ENCODE assay signal across 8 cellular contexts in genomic region chr10:66931340-66931948, GRCh38. TPM values are rescaled to one million over a fixed set of nuclear protein-coding genes. Genes with fewer than 3 reads are reported as not detected.
DNase-seq lines count a peak whose midpoint lies in the region; ATAC-seq, FAIRE-seq and TF ChIP-seq lines count a peak whose summit lies in the region.

No MANE protein-coding gene starts in this region.

- ATAC-seq in DND-41 (ENCODE audit: insufficient read depth, low read depth): peak; percentile 66
- ATAC-seq in GM19372 (IDR thresholded peaks at IDR 0.05; ENCODE audit: low read depth, unreplicated experiment): peak; percentile 73
- ATAC-seq in HG03469 (IDR thresholded peaks at IDR 0.05; ENCODE audit: unreplicated experiment): peak; percentile 64

- H3K9me2 ChIP-seq in OCI-LY7 (ENCODE audit: insufficient read depth, low read length): no peaks in the 10 kb centered on the region

- H3K9ac ChIP-seq in DND-41 (ENCODE audit: low read depth, low read length): no peak overlapping the region
- H3K9ac ChIP-seq in H1 (replicated peaks in 1 of 4; ENCODE audit: extremely low read depth in 1 of 4, low read depth in 3 of 4, low read length in 3 of 4): no peak overlapping the region

- H3K27ac Mint-ChIP-seq in nephron progenitor cell (no peak overlapping the region), immature natural killer cell (no peak overlapping the region)
- no peak overlapping the region for H3K27ac Mint-ChIP-seq in T-helper 2 cell treated with Interferon-gamma antibody and Interleukin-4, amounts not matched to agents 5 μg/mL and 100 μg/mL, for 36 hours

- H4K20me1 ChIP-seq in DND-41 (ENCODE audit: insufficient read depth, low read length): no peaks in the 10 kb centered on the region
- H4K20me1 ChIP-seq in OCI-LY7 (ENCODE audit: insufficient read depth, low read length): no peaks in the 10 kb centered on the region
- H4K20me1 ChIP-seq in H1 (replicated peaks in 1 of 2; ENCODE audit: control insufficient read depth in 1 of 2, insufficient read depth in 2 of 2, low read length in 2 of 2): no peaks in the 10 kb centered on the region

- POLR2A ChIA-PET in OCI-LY7 (lab: Charles Lee) (interaction anchor here (0.9 kb wide), 1 partner anchor 10 kb away, joined by 3 read pairs; no protein-coding TSS in a partner anchor), H1 (lab: Charles Lee; ENCODE audit: partially characterized antibody) (no interaction called here)

- FAIRE-seq in H1 (lab: Jason Lieb, UNC): no peak

- no peak overlapping the region for H2AK5ac ChIP-seq in H1 (ENCODE audit: low read depth, low read length)

- H3K4me1 ChIP-seq in DND-41 (ENCODE audit: insufficient read depth, low read length) (no peaks in the 10 kb centered on the region), OCI-LY7 (ENCODE audit: insufficient read depth, low read length, poor library complexity, severe bottlenecking) (no peaks in the 10 kb centered on the region), H1 (replicated peaks in 1 of 4; ENCODE audit: control insufficient read depth in 3 of 4, insufficient read depth in 4 of 4, low read length in 3 of 4) (peaks cover 2 to 16% (median 11%) of the 10 kb centered on the region in 4 experiments)

- H2BK120ac ChIP-seq in H1 (replicated peaks; ENCODE audit: low read depth, low read length): no peak overlapping the region

- H3K14ac ChIP-seq in H1 (ENCODE audit: insufficient read length): no peak overlapping the region

- H4K8ac ChIP-seq in H1 (ENCODE audit: extremely low read depth, insufficient read depth, low read length): no peak overlapping the region

- TF ChIP-seq POLR2A in H1 (IDR thresholded peaks at IDR 0.05; ENCODE audit: control extremely low read depth in 1 of 2, low read depth in 2 of 2, low read length in 2 of 2): no peak

- peaks cover 3% of the 10 kb centered on the region; the same call in 1 of the 2 replicates for H3K23me2 ChIP-seq in H1 (ENCODE audit: low read depth, low read length)

- H3K36me3 Mint-ChIP-seq in nephron progenitor cell (ENCODE audit: low read depth): no peaks in the 10 kb centered on the region
- H3K36me3 Mint-ChIP-seq in immature natural killer cell: no peaks in the 10 kb centered on the region
- H3K36me3 Mint-ChIP-seq in T-helper 2 cell treated with Interferon-gamma antibody and Interleukin-4, amounts not matched to agents 5 μg/mL and 100 μg/mL, for 36 hours (ENCODE audit: low read depth): no peaks in the 10 kb centered on the region

- H2BK20ac ChIP-seq in H1 (ENCODE audit: low read length): no peak overlapping the region

- no peaks in the 10 kb centered on the region for H3K27me3 ChIP-seq in DND-41 (ENCODE audit: insufficient read depth, low read length, poor library complexity)
- peaks cover 0 to 21% (median 18%) of the 10 kb centered on the region in 4 experiments; a peak in 6 of 7 replicates for H3K27me3 ChIP-seq in H1 (replicated peaks in 1 of 4; ENCODE audit: control insufficient read depth in 3 of 4, extremely low read depth in 1 of 4, insufficient read depth in 3 of 4, low read length in 3 of 4)

- no peak for TF ChIP-seq EP300 in H1 (IDR thresholded peaks at IDR 0.05; ENCODE audit: borderline replicate concordance in 1 of 2, low read depth in 2 of 2, low read length in 2 of 2)

- H3K4me3 ChIP-seq in DND-41 (ENCODE audit: low read depth in 1 of 2, low read length in 2 of 2): no peak overlapping the region
- H3K4me3 ChIP-seq in OCI-LY7 (ENCODE audit: low read depth, low read length, poor library complexity, severe bottlenecking): no peak overlapping the region
- H3K4me3 ChIP-seq in H1 (ENCODE audit: extremely low read depth in 1 of 4, insufficient read depth in 2 of 4, low read depth in 3 of 4, low read length in 4 of 4): no peak overlapping the region

- H4K91ac ChIP-seq in H1 (replicated peaks; ENCODE audit: insufficient read length, low read length): no peak overlapping the region

- no peak overlapping the region for H3K27ac ChIP-seq in DND-41 (ENCODE audit: low read length)
- H3K27ac ChIP-seq in OCI-LY7 (ENCODE audit: low read depth, low read length, poor library complexity, severe bottlenecking): no peak overlapping the region
- H3K27ac ChIP-seq in H1 (ENCODE audit: low read depth, low read length): no peak overlapping the region

- peaks cover 46% of the 10 kb centered on the region for H3K27me3 Mint-ChIP-seq in nephron progenitor cell (ENCODE audit: low read depth, poor library complexity)
- peaks cover 2 to 3% (median 2%) of the 10 kb centered on the region in 3 donors for H3K27me3 Mint-ChIP-seq in immature natural killer cell (ENCODE audit: low read depth in 3 of 3)
- peaks cover 33% of the 10 kb centered on the region for H3K27me3 Mint-ChIP-seq in T-helper 2 cell treated with Interferon-gamma antibody and Interleukin-4, amounts not matched to agents 5 μg/mL and 100 μg/mL, for 36 hours (ENCODE audit: low read depth)

- no peak overlapping the region for H3K4me2 ChIP-seq in DND-41 (ENCODE audit: insufficient read depth, low read length)
- no peak overlapping the region for H3K4me2 ChIP-seq in OCI-LY7 (ENCODE audit: low read length)
- H3K4me2 ChIP-seq in H1 (ENCODE audit: insufficient read depth in 1 of 2, low read depth in 2 of 2, low read length in 2 of 2): no peak overlapping the region

- peak; percentile 92 to 94 for TF ChIP-seq RAD21 in H1 (IDR thresholded peaks at IDR 0.05 in 1 of 2, conservative IDR thresholded peaks at IDR 0.05 in 1 of 2; ENCODE audit: low read depth in 2 of 2, low read length in 2 of 2)

- TF ChIP-seq CTCF in DND-41 (IDR thresholded peaks at IDR 0.05; ENCODE audit: borderline replicate concordance, extremely low read depth, low read length, poor library complexity, severe bottlenecking) (peak; percentile 83), OCI-LY7 (conservative IDR thresholded peaks at IDR 0.05; ENCODE audit: low read length) (peak; percentile 96), H1 (IDR thresholded peaks at IDR 0.05; ENCODE audit: control extremely low read depth in 1 of 3, insufficient read depth in 1 of 3, low read depth in 1 of 3, low read length in 3 of 3) (peak in 2 of 3 experiments; percentile 51 to 66; a peak in 2 of 4 replicates), nephron progenitor cell (IDR thresholded peaks at IDR 0.05) (peak; percentile 90)

- H4K5ac ChIP-seq in H1 (ENCODE audit: insufficient read length, low read depth, low read length): no peak overlapping the region

- no TSS peak for BruUV-seq in OCI-LY7 (replicated peaks; lab: Mats Ljungman, UMichigan)

- no peaks in the 10 kb centered on the region for H3K79me1 ChIP-seq in H1 (ENCODE audit: low read depth, low read length)

- no peak overlapping the region for H3K56ac ChIP-seq in H1 (replicated peaks; ENCODE audit: insufficient read length, low read depth, low read length)

- no peak overlapping the region for H3K4ac ChIP-seq in H1 (replicated peaks; ENCODE audit: insufficient read length, low read depth, low read length)

- H3K18ac ChIP-seq in H1 (ENCODE audit: extremely low read depth, low read length): no peak overlapping the region

- H3K4me1 Mint-ChIP-seq in nephron progenitor cell: peaks cover 17% of the 10 kb centered on the region
- H3K4me1 Mint-ChIP-seq in immature natural killer cell: no peaks in the 10 kb centered on the region
- no peaks in the 10 kb centered on the region for H3K4me1 Mint-ChIP-seq in T-helper 2 cell treated with Interferon-gamma antibody and Interleukin-4, amounts not matched to agents 5 μg/mL and 100 μg/mL, for 36 hours (ENCODE audit: low read depth)

- no peak overlapping the region for H3K4me3 Mint-ChIP-seq in nephron progenitor cell
- H3K4me3 Mint-ChIP-seq in immature natural killer cell: no peak overlapping the region
- no peak overlapping the region for H3K4me3 Mint-ChIP-seq in T-helper 2 cell treated with Interferon-gamma antibody and Interleukin-4, amounts not matched to agents 5 μg/mL and 100 μg/mL, for 36 hours

- H3K79me2 ChIP-seq in DND-41 (ENCODE audit: insufficient read depth, low read length): no peaks in the 10 kb centered on the region
- no peaks in the 10 kb centered on the region for H3K79me2 ChIP-seq in OCI-LY7 (ENCODE audit: insufficient read depth, low read depth, low read length)
- no peaks in the 10 kb centered on the region for H3K79me2 ChIP-seq in H1 (ENCODE audit: control insufficient read depth in 1 of 2, insufficient read depth in 2 of 2, low read length in 2 of 2)

- no peak overlapping the region for H2BK5ac ChIP-seq in H1 (ENCODE audit: low read depth, low read length)

- no peaks in the 10 kb centered on the region for H3K9me3 Mint-ChIP-seq in nephron progenitor cell
- peaks cover 0 to 5% (median 0%) of the 10 kb centered on the region in 6 donors for H3K9me3 Mint-ChIP-seq in immature natural killer cell
- no peaks in the 10 kb centered on the region for H3K9me3 Mint-ChIP-seq in T-helper 2 cell treated with Interferon-gamma antibody and Interleukin-4, amounts not matched to agents 5 μg/mL and 100 μg/mL, for 36 hours

- DNase-seq in DND-41 (peak; percentile 5), OCI-LY7 (ENCODE audit: low spot score) (peak; percentile 57), H1 (ENCODE audit: low read depth in 1 of 2, low spot score in 2 of 2) (no peak), nephron progenitor cell (peak; percentile 12), immature natural killer cell (no peak)
- DNase-seq in T-helper 2 cell treated with Interferon-gamma antibody and Interleukin-4, amounts not matched to agents 5 μg/mL and 100 μg/mL, for 36 hours (ENCODE audit: low spot score): no peak

- no peak overlapping the region for H2BK15ac ChIP-seq in H1 (ENCODE audit: low read length)

- H2BK12ac ChIP-seq in H1 (ENCODE audit: low read depth, low read length): no peak overlapping the region

- H3K9me3 ChIP-seq in DND-41 (ENCODE audit: insufficient read depth, low read length, severe bottlenecking) (no peaks in the 10 kb centered on the region), OCI-LY7 (ENCODE audit: low read length) (no peaks in the 10 kb centered on the region), H1 (ENCODE audit: insufficient read depth in 2 of 2, low read depth in 1 of 2, low read length in 1 of 2) (no peaks in the 10 kb centered on the region)

- intact Hi-C loops in OCI-LY7 (cut with micrococcal nuclease; ENCODE audit: unreplicated experiment): loop anchor here (2.0 kb wide), 1 partner anchor 849 kb away; no protein-coding TSS in a partner anchor

- WGBS in H1 (ENCODE audit: extremely low coverage in 1 of 2, insufficient coverage in 1 of 2, insufficient read length in 1 of 2, insufficient replicate concordance in 2 of 2, low coverage in 1 of 2, low lambda C conversion rate in 2 of 2, missing lambda C conversion rate in 1 of 2), 2 experiments: 42% methylated on average over 5 of the region's 5 CpGs; no CpG with 5 or more reads in 1 of the 2 experiments

- H2AFZ ChIP-seq in DND-41 (ENCODE audit: low read depth, low read length): no peak overlapping the region
- no peak overlapping the region for H2AFZ ChIP-seq in OCI-LY7 (ENCODE audit: low read length)
- H2AFZ ChIP-seq in H1 (ENCODE audit: low read length): no peak overlapping the region

- H3K36me3 ChIP-seq in DND-41 (ENCODE audit: insufficient read depth, low read length): no peaks in the 10 kb centered on the region
- H3K36me3 ChIP-seq in OCI-LY7 (ENCODE audit: insufficient read depth, low read length): no peaks in the 10 kb centered on the region
- no peaks in the 10 kb centered on the region for H3K36me3 ChIP-seq in H1 (ENCODE audit: control insufficient read depth in 2 of 4, insufficient read depth in 4 of 4, low read length in 3 of 4)

- CTCF ChIA-PET in OCI-LY7 (lab: Charles Lee; ENCODE audit: unreplicated experiment): no interaction called here
- CTCF ChIA-PET in H1 (lab: Charles Lee; ENCODE audit: partially characterized antibody): interaction anchor here (0.9 to 1.5 kb wide), 6 partner anchors 15 to 711 kb away, joined by 3 to 10 read pairs (median 4); no protein-coding TSS in a partner anchor

- no peak overlapping the region for H3K23ac ChIP-seq in H1 (ENCODE audit: insufficient read length)

RNA-seq across cellular contexts. Expression of gene LRRTM3, which starts 5.6 kb away (rescaled TPM):
- total RNA-seq in OCI-LY7 (2014; rRNA removed; shearing (Covaris generic)): not detected in 2 replicates
- total RNA-seq in OCI-LY7 (2022): not detected in 2 replicates
- 0.44 and 0.48 TPM in 2 replicates for total RNA-seq in H1 (2021; fragmentation: NEBNext Ultra II Directional; extraction: Animal tissue kit (Norgen Biotek cat#: 25700))
- polyA plus RNA-seq in H1 (2011; rRNA removed) (0.19 and 0.33 TPM in 2 replicates), immature natural killer cell (not detected)
- 0.19 TPM for polyA plus RNA-seq in H1 (2011; cell fraction: cytosol; rRNA removed)
- polyA plus RNA-seq in H1 (2011; cell fraction: nucleus; rRNA removed): 0.36 TPM
- 0.36 to 0.62 TPM (median 0.60 TPM) in 4 replicates for polyA plus RNA-seq in H1 (2012, experiment 1 of 2)
- polyA plus RNA-seq in H1 (2012, experiment 2 of 2): 0.09 TPM
- 0.99 TPM for polyA plus RNA-seq in H1 (2013, experiment 1 of 2)
- polyA plus RNA-seq in H1 (2013, experiment 2 of 2): 0.88 TPM
- 0.73 and 1.3 TPM in 2 replicates for polyA minus RNA-seq in H1 (2011; rRNA and poly(A)+ RNA removed)
- polyA minus RNA-seq in H1 (2011; cell fraction: cytosol; rRNA and poly(A)+ RNA removed): 0.29 TPM
- polyA minus RNA-seq in H1 (2011; cell fraction: nucleus; rRNA and poly(A)+ RNA removed): 1.6 TPM

Comparison
In these comparisons a context has a peak if more than half of its experiments do, and no peak if none do; other contexts are left out.
1. DNase-seq: peak in DND-41 (single experiment), OCI-LY7 (single experiment) and nephron progenitor cell (single experiment); none in H1 (0 of 2), immature natural killer cell (0 of 3) and T-helper 2 cell treated with Interferon-gamma antibody and Interleukin-4, amounts not matched to agents 5 μg/mL and 100 μg/mL, for 36 hours (single experiment).
2. Peak in every context shown above with its lines, with median percentiles within 50 percentile points of each other: ATAC-seq and CTCF ChIP-seq.